8 cellular contexts compared by ENCODE assay signal in the genomic region with DNA sequence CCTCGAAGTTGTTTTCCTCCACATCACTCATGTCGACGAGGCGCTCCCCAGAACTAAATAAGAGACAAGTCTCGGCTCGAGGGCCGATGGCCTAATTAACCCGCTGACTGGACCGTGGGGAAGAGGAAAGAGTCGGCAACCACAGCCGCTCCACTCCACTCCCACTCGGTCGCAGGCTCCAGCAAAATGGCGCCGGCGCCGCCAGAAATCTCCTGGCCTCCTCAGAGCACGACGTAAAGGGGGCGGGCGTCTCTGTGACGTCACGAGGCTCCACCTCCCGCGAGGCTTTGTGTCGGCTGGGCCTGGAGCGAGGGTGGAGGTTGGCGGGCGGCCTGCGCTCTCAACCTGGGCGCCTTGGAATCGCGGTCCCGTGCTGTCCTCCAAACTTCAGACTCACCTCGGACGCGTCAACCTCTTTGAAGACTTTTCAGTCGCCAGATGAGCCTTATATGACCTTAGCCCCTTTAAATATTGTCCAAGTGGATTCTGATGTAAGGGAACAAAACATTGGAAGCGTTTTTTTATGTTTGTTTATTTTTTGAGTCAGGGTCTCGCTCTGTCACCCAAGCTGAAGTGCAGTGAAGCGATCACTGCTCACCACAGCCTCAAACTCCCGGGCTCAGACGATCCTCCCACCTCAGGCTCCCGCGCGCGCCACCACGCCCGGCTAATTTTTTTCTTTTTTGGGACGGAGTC. TPM values are rescaled to one million over a fixed set of nuclear protein-coding genes. Genes with fewer than 3 reads are reported as not detected.
A peak's percentile ranks its signal among the peaks of the same experiment; 100 is the strongest.
DNase-seq lines count a peak whose midpoint lies in the region; ATAC-seq and TF ChIP-seq lines count a peak whose summit lies in the region.

Gene TRA2A, minus strand, starts transcription at position 188 of the 696 bp plus-strand sequence. Its CDS starts 157 bp downstream, at position 31.

- peaks cover 30% of the 10 kb centered on the region for H3K4me1 ChIP-seq in mononuclear cell (ENCODE audit: insufficient read depth, low read length)

- no peaks in the 10 kb centered on the region for H3K27me3 ChIP-seq in mononuclear cell (ENCODE audit: insufficient read depth, low read length)

- no peak for TF ChIP-seq RAD21 in Ishikawa (IDR thresholded peaks at IDR 0.05; ENCODE audit: low read depth)

- H3K9me3 ChIP-seq in mononuclear cell (ENCODE audit: low read depth, low read length), result no peaks in the 10 kb centered on the region

- peak; percentile 96 for DNase-seq in DMS153 treated with DMSO at 0.1 percent for 48 hours (lab: John Stamatoyannopoulos, UW; ENCODE audit: unreplicated experiment)
- peak; percentile 12 for DNase-seq in OCI-M2 (lab: John Stamatoyannopoulos, UW; ENCODE audit: unreplicated experiment)
- peak; percentile 97 for DNase-seq in activated T-cell treated with anti-CD3 and anti-CD28 coated beads for 4 hours
- DNase-seq in epidermal melanocyte (ENCODE audit: insufficient read length, low spot score), result peak; percentile 95
- peak; percentile 91 to 96 for DNase-seq in stimulated activated CD8-positive, alpha-beta memory T cell treated with anti-CD3 and anti-CD28 coated beads, Interleukin-2, amount 100 ng/mL, for 48 hours (ENCODE audit: low read depth in 2 of 2)

- peak within 1 kb of the TSS; percentile 76 for H3K4me3 ChIP-seq in mononuclear cell (ENCODE audit: low read length)

- ATAC-seq in GM21619 (IDR thresholded peaks at IDR 0.05; ENCODE audit: unreplicated experiment), result peak; percentile 91

- TF ChIP-seq EP300 in Ishikawa (IDR thresholded peaks at IDR 0.05; ENCODE audit: borderline replicate concordance), result peak; percentile 32; the same call in 1 of the 2 replicates

TF ChIP-seq in Ishikawa, 13 proteins besides CTCF, POLR2A, EP300 and RAD21:
- TF ChIP-seq, protein P1, sequence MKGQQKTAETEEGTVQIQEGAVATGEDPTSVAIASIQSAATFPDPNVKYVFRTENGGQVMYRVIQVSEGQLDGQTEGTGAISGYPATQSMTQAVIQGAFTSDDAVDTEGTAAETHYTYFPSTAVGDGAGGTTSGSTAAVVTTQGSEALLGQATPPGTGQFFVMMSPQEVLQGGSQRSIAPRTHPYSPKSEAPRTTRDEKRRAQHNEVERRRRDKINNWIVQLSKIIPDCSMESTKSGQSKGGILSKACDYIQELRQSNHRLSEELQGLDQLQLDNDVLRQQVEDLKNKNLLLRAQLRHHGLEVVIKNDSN (IDR thresholded peaks at IDR 0.05), result no peak; the same call in 1 of the 2 replicates
- TF ChIP-seq NFIC (IDR thresholded peaks at IDR 0.05), result no peak
- TF ChIP-seq EGR1 (IDR thresholded peaks at IDR 0.05), result no peak
- no peak for TF ChIP-seq FOXM1 (IDR thresholded peaks at IDR 0.05; ENCODE audit: borderline replicate concordance, low read depth)
- no peak for TF ChIP-seq TCF12 (IDR thresholded peaks at IDR 0.05; ENCODE audit: low read depth)
- TF ChIP-seq ZBTB7A (IDR thresholded peaks at IDR 0.05; ENCODE audit: low read depth), result no peak
- TF ChIP-seq, protein P2, sequence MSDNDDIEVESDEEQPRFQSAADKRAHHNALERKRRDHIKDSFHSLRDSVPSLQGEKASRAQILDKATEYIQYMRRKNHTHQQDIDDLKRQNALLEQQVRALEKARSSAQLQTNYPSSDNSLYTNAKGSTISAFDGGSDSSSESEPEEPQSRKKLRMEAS (IDR thresholded peaks at IDR 0.05), result peak; percentile 84
- no peak for TF ChIP-seq TEAD4 (IDR thresholded peaks at IDR 0.05)
- TF ChIP-seq CREB1 (IDR thresholded peaks at IDR 0.05; ENCODE audit: low read depth), result peak; percentile 83
- TF ChIP-seq, protein P3, sequence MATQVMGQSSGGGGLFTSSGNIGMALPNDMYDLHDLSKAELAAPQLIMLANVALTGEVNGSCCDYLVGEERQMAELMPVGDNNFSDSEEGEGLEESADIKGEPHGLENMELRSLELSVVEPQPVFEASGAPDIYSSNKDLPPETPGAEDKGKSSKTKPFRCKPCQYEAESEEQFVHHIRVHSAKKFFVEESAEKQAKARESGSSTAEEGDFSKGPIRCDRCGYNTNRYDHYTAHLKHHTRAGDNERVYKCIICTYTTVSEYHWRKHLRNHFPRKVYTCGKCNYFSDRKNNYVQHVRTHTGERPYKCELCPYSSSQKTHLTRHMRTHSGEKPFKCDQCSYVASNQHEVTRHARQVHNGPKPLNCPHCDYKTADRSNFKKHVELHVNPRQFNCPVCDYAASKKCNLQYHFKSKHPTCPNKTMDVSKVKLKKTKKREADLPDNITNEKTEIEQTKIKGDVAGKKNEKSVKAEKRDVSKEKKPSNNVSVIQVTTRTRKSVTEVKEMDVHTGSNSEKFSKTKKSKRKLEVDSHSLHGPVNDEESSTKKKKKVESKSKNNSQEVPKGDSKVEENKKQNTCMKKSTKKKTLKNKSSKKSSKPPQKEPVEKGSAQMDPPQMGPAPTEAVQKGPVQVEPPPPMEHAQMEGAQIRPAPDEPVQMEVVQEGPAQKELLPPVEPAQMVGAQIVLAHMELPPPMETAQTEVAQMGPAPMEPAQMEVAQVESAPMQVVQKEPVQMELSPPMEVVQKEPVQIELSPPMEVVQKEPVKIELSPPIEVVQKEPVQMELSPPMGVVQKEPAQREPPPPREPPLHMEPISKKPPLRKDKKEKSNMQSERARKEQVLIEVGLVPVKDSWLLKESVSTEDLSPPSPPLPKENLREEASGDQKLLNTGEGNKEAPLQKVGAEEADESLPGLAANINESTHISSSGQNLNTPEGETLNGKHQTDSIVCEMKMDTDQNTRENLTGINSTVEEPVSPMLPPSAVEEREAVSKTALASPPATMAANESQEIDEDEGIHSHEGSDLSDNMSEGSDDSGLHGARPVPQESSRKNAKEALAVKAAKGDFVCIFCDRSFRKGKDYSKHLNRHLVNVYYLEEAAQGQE (IDR thresholded peaks at IDR 0.05; ENCODE audit: low read depth), result no peak
- peak; percentile 91 for TF ChIP-seq YY1 (IDR thresholded peaks at IDR 0.05; ENCODE audit: low read depth)
- TF ChIP-seq TAF1 (IDR thresholded peaks at IDR 0.05; ENCODE audit: low read depth), result peak; percentile 97
- TF ChIP-seq CEBPB (IDR thresholded peaks at IDR 0.05), result no peak

RNA-seq across cellular contexts. Expression of gene TRA2A, which starts in this region (rescaled TPM):
- 101 TPM for total RNA-seq in mononuclear cell

Comparison
In these comparisons a context has a peak if more than half of its experiments do, and no peak if none do; other contexts are left out.
1. Peak in every context shown above with its lines: DNase-seq, ATAC-seq and H3K4me3 ChIP-seq.
2. DNase-seq: peak in every context shown above with its lines; median percentile 97 in activated T-cell treated with anti-CD3 and anti-CD28 coated beads for 4 hours; 96 in DMS153 treated with DMSO at 0.1 percent for 48 hours; 95 in epidermal melanocyte; 94 in stimulated activated CD8-positive, alpha-beta memory T cell treated with anti-CD3 and anti-CD28 coated beads, Interleukin-2, amount 100 ng/mL, for 48 hours; 12 in OCI-M2.